In genomic region chr18:55861266-55861665, GRCh38 we compare ENCODE assay signal across 10 cellular contexts.
A peak's percentile ranks its signal among the peaks of the same experiment; 100 is the strongest.
DNase-seq lines count a peak whose midpoint lies in the region; ATAC-seq and TF ChIP-seq lines count a peak whose summit lies in the region.
"Had no signal": no experiment of that assay in that cellular context is flagged by ENCODE, and none has a peak within 500 bp of the region (broad histone marks: within the 10 kb centered on the region; RNA-seq: fewer than 3 reads in every experiment).

No MANE protein-coding gene starts in this region.

- peak; percentile 28 for DNase-seq in AG20443 (ENCODE audit: low spot score)
- peak in 45 of 61 donors; percentile 3 to 85 (median 40) for DNase-seq in caudate nucleus (lab: John Stamatoyannopoulos, UW)
- no peak for DNase-seq in left lung
- DNase-seq in spleen: no peak
- DNase-seq: naive thymus-derived CD4-positive, alpha-beta T cell had no signal

- intact Hi-C loops in left lung (cut with DNase I) (no loop called here), spleen (cut with DNase I; ENCODE audit: low total_unique reads) (no loop called here)

- H3K4me1 ChIP-seq in Loucy (ENCODE audit: insufficient read depth, low read length, poor library complexity, severe bottlenecking): no peaks in the 10 kb centered on the region
- no peaks in the 10 kb centered on the region for H3K4me1 ChIP-seq in left lung
- H3K4me1 ChIP-seq in spleen: no peaks in the 10 kb centered on the region

- H3K79me2 ChIP-seq in Loucy (ENCODE audit: insufficient read depth, low read length): no peaks in the 10 kb centered on the region

- peak; percentile 52 for TF ChIP-seq CTCF in Loucy (conservative IDR thresholded peaks at IDR 0.05; ENCODE audit: low read length)
- peak in 1 of 2 donors; percentile 20 for TF ChIP-seq CTCF in left lung (IDR thresholded peaks at IDR 0.05)
- peak in 1 of 11 experiments; percentile 12 for TF ChIP-seq CTCF in spleen (IDR thresholded peaks at IDR 0.05 in 8 of 11, conservative IDR thresholded peaks at IDR 0.05 in 3 of 11)

- no peak overlapping the region for H3K4me2 ChIP-seq in Loucy (ENCODE audit: low read depth, low read length, poor library complexity, severe bottlenecking)

- no peaks in the 10 kb centered on the region for H3K9me2 ChIP-seq in Loucy (replicated peaks; ENCODE audit: low read depth, low read length)

- H3K9ac ChIP-seq in Loucy (ENCODE audit: low read depth, low read length, poor library complexity, severe bottlenecking): no peak overlapping the region

- H2AFZ ChIP-seq in Loucy (ENCODE audit: low read length): no peak overlapping the region

- H3K27ac ChIP-seq in caudate nucleus (ENCODE audit: low read depth, low read length) (peak overlapping the region; percentile 79), left lung (no peak overlapping the region), spleen (no peak overlapping the region)
- H3K27ac ChIP-seq: suprapubic skin had no signal

- H3K36me3 ChIP-seq in Loucy (ENCODE audit: insufficient read depth, low read length): no peaks in the 10 kb centered on the region
- no peaks in the 10 kb centered on the region for H3K36me3 ChIP-seq in left lung
- H3K36me3 ChIP-seq in spleen: no peaks in the 10 kb centered on the region
- H3K36me3 ChIP-seq: suprapubic skin had no signal

- WGBS in spleen, 5 donors: 80 to 92% (median 84%) methylated on average over 6 of the region's 6 CpGs

- no peaks in the 10 kb centered on the region for H3K27me3 ChIP-seq in Loucy (ENCODE audit: insufficient read depth, low read length, poor library complexity, severe bottlenecking)
- H3K27me3 ChIP-seq in left lung: no peaks in the 10 kb centered on the region
- H3K27me3 ChIP-seq in spleen (replicated peaks in 1 of 7): peaks cover 0 to 2% (median 0%) of the 10 kb centered on the region in 7 donors
- H3K27me3 ChIP-seq: suprapubic skin had no signal

- TF ChIP-seq POLR2A in spleen (IDR thresholded peaks at IDR 0.05): no peak

- H3K9me3 ChIP-seq in Loucy (ENCODE audit: insufficient read depth, low read depth, low read length): no peaks in the 10 kb centered on the region
- H3K9me3 ChIP-seq in left lung: no peaks in the 10 kb centered on the region
- H3K9me3 ChIP-seq in spleen: no peaks in the 10 kb centered on the region
- H3K9me3 ChIP-seq: suprapubic skin had no signal

- no peak overlapping the region for H3K4me3 ChIP-seq in Loucy (ENCODE audit: low read length, poor library complexity, severe bottlenecking)
- H3K4me3 ChIP-seq in left lung: no peak overlapping the region
- H3K4me3 ChIP-seq in spleen: no peak overlapping the region
- H3K4me3 ChIP-seq: suprapubic skin had no signal

- ATAC-seq in left lung: peak; percentile 21
- ATAC-seq in HG03442 (IDR thresholded peaks at IDR 0.05; ENCODE audit: unreplicated experiment): no peak
- no peak for ATAC-seq in HG02571 (IDR thresholded peaks at IDR 0.05; ENCODE audit: unreplicated experiment)
- ATAC-seq in HG02981 (IDR thresholded peaks at IDR 0.05; ENCODE audit: unreplicated experiment): no peak
- ATAC-seq: naive thymus-derived CD4-positive, alpha-beta T cell had no signal

- H4K20me1 ChIP-seq in Loucy (ENCODE audit: insufficient read depth, low read length, poor library complexity, severe bottlenecking): no peaks in the 10 kb centered on the region

- no peaks in the 10 kb centered on the region for H3F3A ChIP-seq in Loucy (ENCODE audit: low read depth)

Comparison
In these comparisons a context has a peak if more than half of its experiments do, and no peak if none do; other contexts are left out.
1. DNase-seq: peak in AG20443 (single experiment) and caudate nucleus (45 of 61); none in left lung (0 of 2) and spleen (single experiment).